Comparison of ENCODE assay signal across 1 cellular context in genomic region chr16:15949210-15950166, GRCh38.
A peak's percentile ranks its signal among the peaks of the same experiment; 100 is the strongest.
TF ChIP-seq lines count a peak whose summit lies in the region.

TSS of gene ABCC1 (plus strand) at chr16:15949616. CDS start at chr16:15949752, 136 bp downstream.

TF ChIP-seq in HepG2, 621 proteins besides CTCF, POLR2A, EP300 and RAD21 (continued from another document):
- no peak for TF ChIP-seq ZNF710 (CRISPR knock-in tag; IDR thresholded peaks at IDR 0.05; ENCODE audit: borderline replicate concordance)
- peak; percentile 7; the same call in 1 of the 2 replicates for TF ChIP-seq HNF4A (CRISPR knock-in tag; IDR thresholded peaks at IDR 0.05)
- TF ChIP-seq ZNF790 (CRISPR knock-in tag; IDR thresholded peaks at IDR 0.05; ENCODE audit: borderline replicate concordance) = no peak
- no peak for TF ChIP-seq ZNF281 (CRISPR knock-in tag; IDR thresholded peaks at IDR 0.05; ENCODE audit: borderline replicate concordance)
- 0 out of 2 replicates have a peak, but pooled peaks have one; percentile 33 for TF ChIP-seq ZNF772 (CRISPR knock-in tag; IDR thresholded peaks at IDR 0.05)
- no peak for TF ChIP-seq SP2 (CRISPR knock-in tag; IDR thresholded peaks at IDR 0.05)
- TF ChIP-seq HNRNPK (IDR thresholded peaks at IDR 0.05; ENCODE audit: low read depth, low read length, poor library complexity, severe bottlenecking) = peak; percentile 45
- no peak; the same call in 1 of the 2 replicates for TF ChIP-seq KDM5B (CRISPR knock-in tag; IDR thresholded peaks at IDR 0.05; ENCODE audit: borderline replicate concordance)
- no peak for TF ChIP-seq MED8 (CRISPR knock-in tag; IDR thresholded peaks at IDR 0.05; ENCODE audit: insufficient replicate concordance)
- TF ChIP-seq ZNF780A (CRISPR knock-in tag; IDR thresholded peaks at IDR 0.05) = no peak
- peak; percentile 84 for TF ChIP-seq ZBTB10 (CRISPR knock-in tag; IDR thresholded peaks at IDR 0.05; ENCODE audit: borderline replicate concordance)
- TF ChIP-seq CAMTA2 (CRISPR knock-in tag; IDR thresholded peaks at IDR 0.05; ENCODE audit: borderline replicate concordance) = no peak
- TF ChIP-seq ZFP37 (CRISPR knock-in tag; IDR thresholded peaks at IDR 0.05; ENCODE audit: borderline replicate concordance) = no peak
- TF ChIP-seq ZNF792 (CRISPR knock-in tag; IDR thresholded peaks at IDR 0.05) = 0 out of 2 replicates have a peak, but pooled peaks have one; percentile 21
- no peak for TF ChIP-seq RBM39 (IDR thresholded peaks at IDR 0.05; ENCODE audit: low read depth, low read length, poor library complexity, severe bottlenecking)
- no peak; the same call in 1 of the 2 replicates for TF ChIP-seq ZNF773 (CRISPR knock-in tag; IDR thresholded peaks at IDR 0.05; ENCODE audit: borderline replicate concordance)
- TF ChIP-seq IRF2 (CRISPR knock-in tag; IDR thresholded peaks at IDR 0.05) = no peak
- no peak for TF ChIP-seq MATR3 (CRISPR knock-in tag; IDR thresholded peaks at IDR 0.05)
- TF ChIP-seq XRCC5 (optimal IDR thresholded peaks at IDR 0.05; ENCODE audit: low read length) = peak; percentile 57
- TF ChIP-seq THAP7 (CRISPR knock-in tag; IDR thresholded peaks at IDR 0.05) = peak; percentile 68; the same call in 1 of the 2 replicates
- TF ChIP-seq PHB2 (IDR thresholded peaks at IDR 0.05; ENCODE audit: partially characterized antibody) = no peak
- TF ChIP-seq, protein P1, sequence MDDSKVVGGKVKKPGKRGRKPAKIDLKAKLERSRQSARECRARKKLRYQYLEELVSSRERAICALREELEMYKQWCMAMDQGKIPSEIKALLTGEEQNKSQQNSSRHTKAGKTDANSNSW (CRISPR knock-in tag; IDR thresholded peaks at IDR 0.05; ENCODE audit: borderline replicate concordance) = 0 out of 2 replicates have a peak, but pooled peaks have one; percentile 45
- TF ChIP-seq SSRP1 (CRISPR knock-in tag; IDR thresholded peaks at IDR 0.05) = no peak
- no peak for TF ChIP-seq ZKSCAN5 (CRISPR knock-in tag; IDR thresholded peaks at IDR 0.05)
- peak; percentile 4; the same call in 1 of the 2 replicates for TF ChIP-seq PHF21A (CRISPR knock-in tag; IDR thresholded peaks at IDR 0.05)
- peak in 1 of 2 experiments; percentile 25; a peak in 1 of 4 replicates for TF ChIP-seq KLF16 (CRISPR knock-in tag; IDR thresholded peaks at IDR 0.05)
- TF ChIP-seq ZNF556 (CRISPR knock-in tag; IDR thresholded peaks at IDR 0.05; ENCODE audit: borderline replicate concordance) = peak; percentile 12; the same call in 1 of the 2 replicates
- TF ChIP-seq FOXP1 (IDR thresholded peaks at IDR 0.05) = no peak
- TF ChIP-seq FOXP1 (CRISPR knock-in tag; IDR thresholded peaks at IDR 0.05) = no peak
- no peak for TF ChIP-seq MYNN (CRISPR knock-in tag; IDR thresholded peaks at IDR 0.05; ENCODE audit: low read depth)
- 0 out of 2 replicates have a peak, but pooled peaks have one; percentile 43 for TF ChIP-seq MZF1 (CRISPR knock-in tag; IDR thresholded peaks at IDR 0.05; ENCODE audit: borderline replicate concordance)
- no peak for TF ChIP-seq HDAC2 (CRISPR knock-in tag; IDR thresholded peaks at IDR 0.05)
